ENCODE assay signal across 1 cellular context in the genomic region with DNA sequence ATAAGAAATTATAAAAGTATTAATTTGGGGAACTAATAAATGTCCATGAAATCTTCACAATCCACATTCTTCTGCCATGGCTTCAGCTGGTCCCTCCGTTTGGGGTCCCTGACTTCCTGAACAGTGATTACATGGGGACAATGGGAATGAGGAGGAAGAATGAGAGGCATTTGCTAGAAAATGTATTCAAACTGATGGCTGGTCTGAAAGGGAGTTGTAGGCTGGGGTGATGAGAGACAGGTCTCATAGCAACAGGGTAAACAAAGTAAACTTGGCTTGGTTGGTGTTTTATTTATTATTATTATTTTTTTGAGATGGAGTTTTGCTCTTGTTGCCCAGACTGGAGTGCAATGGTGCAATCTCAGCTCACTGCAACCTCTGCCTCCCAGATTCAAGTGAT.
A peak's percentile ranks its signal among the peaks of the same experiment; 100 is the strongest.
TF ChIP-seq lines count a peak whose summit lies in the region.

No MANE protein-coding gene starts in this region.

TF ChIP-seq in H1, 55 proteins besides CTCF, POLR2A, EP300 and RAD21:
- 0 out of 2 replicates have a peak, but pooled peaks have one; percentile 21 for TF ChIP-seq TEAD4 (IDR thresholded peaks at IDR 0.05; ENCODE audit: low read depth, low read length)
